Comparison of ENCODE assay signal across 23 cellular contexts in genomic region chr16:70743791-70744190, GRCh38. TPM values are rescaled to one million over a fixed set of nuclear protein-coding genes. Genes with fewer than 3 reads are reported as not detected.
DNase-seq lines count a peak whose midpoint lies in the region; ATAC-seq and TF ChIP-seq lines count a peak whose summit lies in the region.
"Had no signal": no experiment of that assay in that cellular context is flagged by ENCODE, and none has a peak within 500 bp of the region (broad histone marks: within the 10 kb centered on the region; RNA-seq: fewer than 3 reads in every experiment).

No MANE protein-coding gene starts in this region.

- H3K27me3 ChIP-seq in psoas muscle (ENCODE audit: insufficient read depth in 3 of 3, low read length in 2 of 3): no peaks in the 10 kb centered on the region
- H3K27me3 ChIP-seq: BE2C had no signal

- no peak for ATAC-seq in activated naive CD4-positive, alpha-beta T cell treated with anti-CD3 and anti-CD28 coated beads, Interleukin-2, amount 50 U/mL, for 72 hours
- peak in 2 of 4 donors; percentile 24 to 36 for ATAC-seq in psoas muscle
- no peak for ATAC-seq in mucosa of descending colon
- ATAC-seq in HG03342 (IDR thresholded peaks at IDR 0.05; ENCODE audit: unreplicated experiment): no peak
- ATAC-seq: A549 had no signal

- peaks cover 1% of the 10 kb centered on the region for H3K27me3 Mint-ChIP-seq in endothelial cell (ENCODE audit: unreplicated experiment)
- H3K27me3 Mint-ChIP-seq: CD4-positive, CD25-positive, alpha-beta regulatory T cell had no signal

- H3K27ac ChIP-seq in psoas muscle: peak overlapping the region; percentile 36
- H3K27ac ChIP-seq: GM23248, KMS-11 had no signal

- DNase-seq in activated naive CD4-positive, alpha-beta T cell treated with anti-CD3 and anti-CD28 coated beads, Interleukin-2, amount 50 U/mL, for 72 hours (ENCODE audit: low spot score in 2 of 2): no peak
- no peak for DNase-seq in activated naive CD4-positive, alpha-beta T cell treated with anti-CD3 and anti-CD28 coated beads, Interleukin-2, amount 50 U/mL, for 16 hours
- peak; percentile 74 for DNase-seq in G401 (ENCODE audit: low spot score)
- DNase-seq in endothelial cell (ENCODE audit: low spot score): no peak
- DNase-seq in psoas muscle: no peak
- DNase-seq in DMS79 treated with DMSO at 0.1 percent for 48 hours (lab: John Stamatoyannopoulos, UW): no peak
- no peak for DNase-seq in mucosa of descending colon
- DNase-seq: BE2C; CD4-positive, CD25-positive, alpha-beta regulatory T cell; COR-L47; GM23248; H9; NCI-H1092 treated with DMSO at 0.1 percent for 48 hours; NCI-H1436 treated with DMSO at 0.1 percent for 48 hours; NCI-H1930; NCI-H2227 treated with DMSO at 0.1 percent for 48 hours; NCI-H510A; NCI-H748 treated with DMSO at 0.1 percent for 48 hours; NK-92 treated with Interleukin-12 subunit alpha and Interleukin-12 subunit beta, amount 100 ng/mL, for 24 hours; SIG-M5 had no signal

- H3K4me3 ChIP-seq in psoas muscle (no peak overlapping the region), mucosa of descending colon (no peak overlapping the region)
- H3K4me3 ChIP-seq: A549, GM23248 had no signal

- no peaks in the 10 kb centered on the region for H3K9me3 ChIP-seq in psoas muscle
- no peaks in the 10 kb centered on the region for H3K9me3 ChIP-seq in mucosa of descending colon
- H3K9me3 ChIP-seq: BE2C had no signal

- no peaks in the 10 kb centered on the region for H3K9me3 Mint-ChIP-seq in activated naive CD4-positive, alpha-beta T cell treated with anti-CD3 and anti-CD28 coated beads, Interleukin-2, amount 50 U/mL, for 72 hours
- H3K9me3 Mint-ChIP-seq in endothelial cell (ENCODE audit: unreplicated experiment): no peaks in the 10 kb centered on the region
- H3K9me3 Mint-ChIP-seq: CD4-positive, CD25-positive, alpha-beta regulatory T cell had no signal

- H3K4me1 Mint-ChIP-seq in endothelial cell (ENCODE audit: unreplicated experiment): peaks cover 31% of the 10 kb centered on the region

- peaks cover 16 to 22% of the 10 kb centered on the region in 2 donors for H3K36me3 Mint-ChIP-seq in activated naive CD4-positive, alpha-beta T cell treated with anti-CD3 and anti-CD28 coated beads, Interleukin-2, amount 50 U/mL, for 72 hours
- H3K36me3 Mint-ChIP-seq in endothelial cell (ENCODE audit: low read depth, unreplicated experiment): peaks cover 20% of the 10 kb centered on the region

- H3K4me3 Mint-ChIP-seq in endothelial cell (ENCODE audit: unreplicated experiment): peak overlapping the region; percentile 80
- H3K4me3 Mint-ChIP-seq: CD4-positive, CD25-positive, alpha-beta regulatory T cell had no signal

- WGBS in psoas muscle, 3 donors: 35 to 71% (median 37%) methylated on average over 10 of the region's 10 CpGs

- peak overlapping the region; percentile 65 to 73 for H3K27ac Mint-ChIP-seq in activated naive CD4-positive, alpha-beta T cell treated with anti-CD3 and anti-CD28 coated beads, Interleukin-2, amount 50 U/mL, for 72 hours
- H3K27ac Mint-ChIP-seq in endothelial cell (ENCODE audit: unreplicated experiment): no peak overlapping the region
- H3K27ac Mint-ChIP-seq: H9 had no signal

- TF ChIP-seq CTCF in endothelial cell (IDR thresholded peaks at IDR 0.05; ENCODE audit: unreplicated experiment): no peak
- no peak for TF ChIP-seq CTCF in psoas muscle (IDR thresholded peaks at IDR 0.05)
- TF ChIP-seq CTCF in mucosa of descending colon (IDR thresholded peaks at IDR 0.05): no peak

- intact Hi-C loops in psoas muscle (cut with DNase I): no loop called here
- intact Hi-C loops in mucosa of descending colon (cut with DNase I, micrococcal nuclease): no loop called here

- H3K36me3 ChIP-seq in psoas muscle (ENCODE audit: insufficient read depth in 1 of 2, low read depth in 1 of 2): peaks cover 0 to 15% of the 10 kb centered on the region in 2 donors
- H3K36me3 ChIP-seq in mucosa of descending colon (ENCODE audit: low read depth): no peaks in the 10 kb centered on the region

- in situ Hi-C loops in G401 (cut with HindIII; ENCODE audit: low sequenced_read_pairs): no loop called here

- peaks cover 40% of the 10 kb centered on the region for H3K4me1 ChIP-seq in psoas muscle
- peaks cover 31% of the 10 kb centered on the region for H3K4me1 ChIP-seq in mucosa of descending colon (ENCODE audit: low read depth)
- H3K4me1 ChIP-seq: BE2C had no signal

RNA-seq across cellular contexts. Expression of gene VAC14, which starts 57.2 kb away (rescaled TPM):
- 10 to 100 TPM; 22.5 to 28.8 TPM for total RNA-seq in activated naive CD4-positive, alpha-beta T cell treated with anti-CD3 and anti-CD28 coated beads, Interleukin-2, amount 50 U/mL, for 72 hours
- total RNA-seq in G401 (2014; rRNA removed; shearing (Covaris generic)): 66.8 and 69.2 TPM in 2 replicates
- 35.6 TPM for total RNA-seq in endothelial cell (ENCODE audit: unreplicated experiment)
- 10 to 100 TPM; 20.0 to 24.3 (median 23.7) TPM for total RNA-seq in psoas muscle
- polyA plus RNA-seq in psoas muscle: 10 to 100 TPM; 19.9 to 23.0 (median 20.5) TPM
- 10 to 100 TPM; 32.3 to 35.1 (median 32.8) TPM for total RNA-seq in mucosa of descending colon

RNA-seq across cellular contexts. Expression of gene MTSS2, which starts 57.9 kb away (rescaled TPM):
- 1 to 10 TPM in 1 of 2 donors, under 1 TPM in 1; 0.82 to 1.8 TPM for total RNA-seq in activated naive CD4-positive, alpha-beta T cell treated with anti-CD3 and anti-CD28 coated beads, Interleukin-2, amount 50 U/mL, for 72 hours
- 15.6 and 46.7 TPM in 2 replicates for total RNA-seq in G401 (2014; rRNA removed; shearing (Covaris generic))
- total RNA-seq in endothelial cell (ENCODE audit: unreplicated experiment) (82.6 TPM), psoas muscle (100 to 1,000 TPM; 104 to 166 (median 110) TPM), mucosa of descending colon (100 to 1,000 TPM in 1 of 3 donors, 10 to 100 TPM in 2; 11.8 to 151 (median 28.2) TPM)
- polyA plus RNA-seq in psoas muscle: 100 to 1,000 TPM in 1 of 3 donors, 10 to 100 TPM in 2; 50.0 to 120 (median 94.3) TPM
- polyA plus RNA-seq: CD4-positive, CD25-positive, alpha-beta regulatory T cell had no signal
